Comparison of ENCODE assay signal across 1 cellular context in the genomic region with DNA sequence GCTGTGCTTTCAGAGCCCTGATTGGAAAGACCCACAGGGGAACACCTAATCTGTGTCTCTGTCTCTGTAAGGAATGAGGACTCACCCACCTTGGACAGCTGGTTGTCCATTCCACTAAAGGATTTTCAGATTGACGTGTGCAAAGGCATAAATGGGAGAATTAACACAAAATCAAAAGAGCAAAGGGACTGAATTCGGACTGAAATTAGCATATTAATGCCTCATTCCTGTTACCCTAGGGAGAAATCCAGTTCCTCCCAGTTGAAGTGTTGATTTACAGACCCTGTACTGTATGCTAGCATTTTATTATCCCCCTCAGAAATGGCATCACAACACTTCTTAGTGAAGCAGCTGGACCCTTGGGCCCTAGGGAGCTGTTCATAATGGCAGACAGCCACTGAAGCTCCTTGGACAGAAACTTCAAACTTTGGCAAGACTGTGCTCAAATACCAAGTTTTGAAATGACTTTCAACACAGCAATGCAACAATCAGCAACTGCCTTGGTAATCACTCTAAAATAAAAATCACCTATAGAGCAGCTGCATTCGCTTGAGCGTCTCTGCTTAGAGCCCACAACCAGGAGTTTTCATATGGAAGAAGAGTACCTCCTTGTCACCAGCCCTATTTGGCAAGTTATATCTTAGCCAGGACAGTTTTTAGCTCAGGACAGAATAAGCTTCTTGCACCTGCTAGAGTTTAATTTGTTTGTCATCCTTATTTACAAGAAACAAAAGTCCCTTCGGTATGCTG.
TF ChIP-seq lines count a peak whose summit lies in the region.

No MANE protein-coding gene starts in this region.

TF ChIP-seq in GM12878, 131 proteins besides CTCF, POLR2A, EP300 and RAD21:
- TF ChIP-seq RFX5 (IDR thresholded peaks at IDR 0.05; ENCODE audit: low read depth, low read length) = no peak
- no peak for TF ChIP-seq NFIC (IDR thresholded peaks at IDR 0.05; ENCODE audit: low read depth, low read length)
- TF ChIP-seq, protein P1, sequence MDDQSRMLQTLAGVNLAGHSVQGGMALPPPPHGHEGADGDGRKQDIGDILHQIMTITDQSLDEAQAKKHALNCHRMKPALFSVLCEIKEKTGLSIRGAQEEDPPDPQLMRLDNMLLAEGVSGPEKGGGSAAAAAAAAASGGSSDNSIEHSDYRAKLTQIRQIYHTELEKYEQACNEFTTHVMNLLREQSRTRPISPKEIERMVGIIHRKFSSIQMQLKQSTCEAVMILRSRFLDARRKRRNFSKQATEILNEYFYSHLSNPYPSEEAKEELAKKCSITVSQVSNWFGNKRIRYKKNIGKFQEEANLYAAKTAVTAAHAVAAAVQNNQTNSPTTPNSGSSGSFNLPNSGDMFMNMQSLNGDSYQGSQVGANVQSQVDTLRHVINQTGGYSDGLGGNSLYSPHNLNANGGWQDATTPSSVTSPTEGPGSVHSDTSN (IDR thresholded peaks at IDR 0.05; ENCODE audit: insufficient replicate concordance, low read depth, low read length) = no peak
- no peak for TF ChIP-seq CREB1 (IDR thresholded peaks at IDR 0.05; ENCODE audit: low read depth)
- no peak for TF ChIP-seq SMARCA5 (IDR thresholded peaks at IDR 0.05)
- no peak for TF ChIP-seq MTA2 (IDR thresholded peaks at IDR 0.05; ENCODE audit: low read depth)
- TF ChIP-seq, protein P2, sequence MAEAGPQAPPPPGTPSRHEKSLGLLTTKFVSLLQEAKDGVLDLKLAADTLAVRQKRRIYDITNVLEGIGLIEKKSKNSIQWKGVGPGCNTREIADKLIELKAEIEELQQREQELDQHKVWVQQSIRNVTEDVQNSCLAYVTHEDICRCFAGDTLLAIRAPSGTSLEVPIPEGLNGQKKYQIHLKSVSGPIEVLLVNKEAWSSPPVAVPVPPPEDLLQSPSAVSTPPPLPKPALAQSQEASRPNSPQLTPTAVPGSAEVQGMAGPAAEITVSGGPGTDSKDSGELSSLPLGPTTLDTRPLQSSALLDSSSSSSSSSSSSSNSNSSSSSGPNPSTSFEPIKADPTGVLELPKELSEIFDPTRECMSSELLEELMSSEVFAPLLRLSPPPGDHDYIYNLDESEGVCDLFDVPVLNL (IDR thresholded peaks at IDR 0.05; ENCODE audit: low read depth, low read length) = no peak
- TF ChIP-seq RCOR1 (conservative IDR thresholded peaks at IDR 0.05; ENCODE audit: low read depth, low read length) = no peak
- no peak for TF ChIP-seq ZNF622 (IDR thresholded peaks at IDR 0.05)
